Comparison of ENCODE assay signal across 25 cellular contexts in the genomic region with DNA sequence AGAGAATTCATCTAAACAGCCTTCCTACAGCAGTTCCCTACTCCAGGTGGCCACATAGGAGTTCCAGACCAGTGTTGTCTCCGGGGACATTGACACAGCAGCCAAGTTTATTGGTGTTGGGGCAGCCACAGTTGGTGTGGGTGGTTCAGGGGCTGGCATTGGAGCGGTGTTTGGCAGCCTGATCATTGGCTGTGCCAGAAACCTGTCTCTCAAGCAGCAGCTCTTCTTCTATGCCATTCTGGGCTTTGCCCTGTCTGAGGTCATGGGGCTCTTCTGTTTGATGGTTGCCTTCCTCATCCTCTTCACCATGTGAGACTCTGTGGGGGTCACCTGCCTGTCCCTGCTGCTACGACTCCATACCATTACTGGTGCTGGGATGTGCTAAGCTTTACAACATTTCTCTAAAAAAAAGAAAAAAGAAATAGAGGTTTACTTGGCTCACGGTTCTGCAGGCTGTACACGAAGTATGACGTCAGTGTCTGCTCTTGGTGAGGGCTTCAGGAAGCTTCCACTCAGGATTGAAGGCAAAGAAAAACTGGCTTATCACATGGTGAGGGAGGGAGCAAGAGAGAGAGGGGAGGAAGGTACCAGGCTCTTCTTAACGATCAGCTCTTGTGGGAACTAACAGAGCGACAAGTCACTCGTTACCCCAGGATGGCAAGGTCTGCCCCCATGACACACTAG. TPM values are rescaled to one million over a fixed set of nuclear protein-coding genes. Genes with fewer than 3 reads are reported as not detected.
DNase-seq lines count a peak whose midpoint lies in the region; ATAC-seq and TF ChIP-seq lines count a peak whose summit lies in the region.
"Had no signal": no experiment of that assay in that cellular context is flagged by ENCODE, and none has a peak within 500 bp of the region (broad histone marks: within the 10 kb centered on the region; RNA-seq: fewer than 3 reads in every experiment).

No MANE protein-coding gene starts in this region.

- no peak overlapping the region for H4K5ac ChIP-seq in mesendoderm (ENCODE audit: low read length)

- H2BK15ac ChIP-seq in mesendoderm (replicated peaks; ENCODE audit: low read depth): no peak overlapping the region

- H3K36me3 Mint-ChIP-seq in brain: no peaks in the 10 kb centered on the region

- H3K9ac ChIP-seq in BLaER1 (no peak overlapping the region), DND-41 (ENCODE audit: low read depth, low read length) (no peak overlapping the region), mesendoderm (ENCODE audit: low read length) (no peak overlapping the region)

- no peak overlapping the region for H3K56ac ChIP-seq in mesendoderm (ENCODE audit: low read length)

- peaks cover 89% of the 10 kb centered on the region for H4K20me1 ChIP-seq in BLaER1
- H4K20me1 ChIP-seq in DND-41 (ENCODE audit: insufficient read depth, low read length): peaks cover 92% of the 10 kb centered on the region

- H3K79me2 ChIP-seq in DND-41 (ENCODE audit: insufficient read depth, low read length) (peaks cover 100% of the 10 kb centered on the region), mesendoderm (ENCODE audit: control insufficient read depth, insufficient read depth, low read length) (no peaks in the 10 kb centered on the region)

- 0 out of 2 replicates have a peak overlapping the region, but pooled peaks have one; percentile 8 for H3K4me2 ChIP-seq in BLaER1
- H3K4me2 ChIP-seq in DND-41 (ENCODE audit: insufficient read depth, low read length): no peak overlapping the region
- no peak overlapping the region for H3K4me2 ChIP-seq in mesendoderm (ENCODE audit: low read length)

- no CpG with 5 or more reads among the region's 9 CpGs for WGBS in mesendoderm (ENCODE audit: extremely low coverage, insufficient coverage, low lambda C conversion rate)

- H3K9me3 ChIP-seq in BLaER1 (peaks cover 3% of the 10 kb centered on the region), DND-41 (ENCODE audit: insufficient read depth, low read length, severe bottlenecking) (no peaks in the 10 kb centered on the region)
- H3K9me3 ChIP-seq: ovary, thyroid gland had no signal

- H3K27ac Mint-ChIP-seq in brain: peak overlapping the region in 3 of 5 experiments; percentile 64 to 88 (median 66)
- H3K27ac Mint-ChIP-seq: activated naive CD4-positive, alpha-beta T cell treated with anti-CD3 and anti-CD28 coated beads, Interleukin-2, amount 10 ng/mL, durations not matched to agents 7 days and 5 days; activated T-cell treated with anti-CD3 and anti-CD28 coated beads, Interleukin-2, amount 50 U/mL, for 72 hours; stimulated activated naive CD8-positive, alpha-beta T cell treated with anti-CD3 and anti-CD28 coated beads, Interleukin-15, Interleukin-2, amounts not matched to agents 100 ng/mL and 50 ng/mL, for 24 hours; T-helper 1 cell treated with Interleukin-12 subunit alpha and Interleukin-12 subunit beta and Interleukin-4 antibody, amounts not matched to agents 30 μg/mL and 1 μg/mL, for 36 hours had no signal

- no peak overlapping the region for H3K4me3 ChIP-seq in BLaER1
- no peak overlapping the region for H3K4me3 ChIP-seq in DND-41 (ENCODE audit: low read depth in 1 of 2, low read length in 2 of 2)
- H3K4me3 ChIP-seq in mesendoderm (ENCODE audit: low read length): no peak overlapping the region
- H3K4me3 ChIP-seq: dorsolateral prefrontal cortex, ovary, thyroid gland had no signal

- H3K4me3 Mint-ChIP-seq in brain: no peak overlapping the region
- H3K4me3 Mint-ChIP-seq: activated naive CD4-positive, alpha-beta T cell treated with anti-CD3 and anti-CD28 coated beads, Interleukin-2, amount 10 ng/mL, durations not matched to agents 7 days and 5 days; activated T-cell treated with anti-CD3 and anti-CD28 coated beads, Interleukin-2, amount 50 U/mL, for 72 hours; CD14-positive monocyte; stimulated activated naive CD8-positive, alpha-beta T cell treated with anti-CD3 and anti-CD28 coated beads, Interleukin-15, Interleukin-2, amounts not matched to agents 100 ng/mL and 50 ng/mL, for 24 hours; T-helper 1 cell treated with Interleukin-12 subunit alpha and Interleukin-12 subunit beta and Interleukin-4 antibody, amounts not matched to agents 30 μg/mL and 1 μg/mL, for 36 hours had no signal

- H3K27ac ChIP-seq in BLaER1: no peak overlapping the region
- 0 out of 2 replicates have a peak overlapping the region, but pooled peaks have one; percentile 21 for H3K27ac ChIP-seq in DND-41 (ENCODE audit: low read length)
- peak overlapping the region; percentile 72 for H3K27ac ChIP-seq in mesendoderm (ENCODE audit: low read depth, low read length)
- H3K27ac ChIP-seq: dorsolateral prefrontal cortex, ovary, thyroid gland had no signal

- no peak overlapping the region for H4K8ac ChIP-seq in mesendoderm (ENCODE audit: low read depth, low read length)

- no peak overlapping the region for H3K23ac ChIP-seq in mesendoderm (ENCODE audit: low read length)

- no peaks in the 10 kb centered on the region for H3K27me3 ChIP-seq in BLaER1
- H3K27me3 ChIP-seq in DND-41 (ENCODE audit: insufficient read depth, low read length, poor library complexity): no peaks in the 10 kb centered on the region
- H3K27me3 ChIP-seq in mesendoderm (ENCODE audit: insufficient read depth, low read length, poor library complexity): no peaks in the 10 kb centered on the region
- H3K27me3 ChIP-seq: ovary, thyroid gland had no signal

- no peak overlapping the region for H2AK5ac ChIP-seq in mesendoderm (ENCODE audit: low read length)

- no peak for DNase-seq in DND-41
- DNase-seq in mesendoderm: no peak
- DNase-seq in stimulated activated CD4-positive, alpha-beta T cell treated with anti-CD3 and anti-CD28 coated beads, Interleukin-15, amount 100 ng/mL, for 24 hours: no peak
- no peak for DNase-seq in NCI-H2081 (lab: John Stamatoyannopoulos, UW)
- DNase-seq: activated CD4-positive, alpha-beta T cell treated with anti-CD3 and anti-CD28 coated beads for 48 hours; activated naive CD4-positive, alpha-beta T cell treated with anti-CD3 and anti-CD28 coated beads, Interleukin-2, amount 10 ng/mL, durations not matched to agents 7 days and 5 days; activated T-cell treated with anti-CD3 and anti-CD28 coated beads, Interleukin-2, amount 50 U/mL, for 72 hours; DMS153; dorsolateral prefrontal cortex; KBM-7; mammary epithelial cell; MM.1S; NCI-H1436 treated with DMSO at 0.1 percent for 48 hours; NCI-H2171 treated with DMSO at 0.1 percent for 48 hours; NCI-H526 treated with DMSO at 0.1 percent for 48 hours; ovary; stimulated activated CD4-positive, alpha-beta T cell treated with anti-CD3 and anti-CD28 coated beads, Interleukin-12 subunit alpha, Interleukin-12 subunit beta, amount 100 ng/mL, for 4 hours; thyroid gland had no signal

- no peak overlapping the region for H3K18ac ChIP-seq in mesendoderm (ENCODE audit: low read length)

- peaks cover 82% of the 10 kb centered on the region for H3K4me1 ChIP-seq in BLaER1
- H3K4me1 ChIP-seq in DND-41 (ENCODE audit: insufficient read depth, low read length): peaks cover 40% of the 10 kb centered on the region
- H3K4me1 ChIP-seq in mesendoderm (ENCODE audit: control insufficient read depth, low read depth, low read length): peaks cover 3% of the 10 kb centered on the region

- H3K4me1 Mint-ChIP-seq in brain: peaks cover 62% of the 10 kb centered on the region

- no peak overlapping the region for H3K4ac ChIP-seq in mesendoderm (ENCODE audit: low read depth, low read length)

- H3K9me3 Mint-ChIP-seq in brain: no peaks in the 10 kb centered on the region
- H3K9me3 Mint-ChIP-seq: activated naive CD4-positive, alpha-beta T cell treated with anti-CD3 and anti-CD28 coated beads, Interleukin-2, amount 10 ng/mL, durations not matched to agents 7 days and 5 days; activated T-cell treated with anti-CD3 and anti-CD28 coated beads, Interleukin-2, amount 50 U/mL, for 72 hours; stimulated activated naive CD8-positive, alpha-beta T cell treated with anti-CD3 and anti-CD28 coated beads, Interleukin-15, Interleukin-2, amounts not matched to agents 100 ng/mL and 50 ng/mL, for 24 hours had no signal

- H3K79me1 ChIP-seq in mesendoderm (ENCODE audit: low read length): no peaks in the 10 kb centered on the region

- no peak overlapping the region for H2BK5ac ChIP-seq in mesendoderm (ENCODE audit: low read length)

- no peak overlapping the region for H2BK120ac ChIP-seq in mesendoderm (ENCODE audit: low read depth, low read length)

- no peak for TF ChIP-seq CTCF in DND-41 (IDR thresholded peaks at IDR 0.05; ENCODE audit: borderline replicate concordance, extremely low read depth, low read length, poor library complexity, severe bottlenecking)
- no peak for TF ChIP-seq CTCF in brain (conservative IDR thresholded peaks at IDR 0.05)

- H3K36me3 ChIP-seq in BLaER1: peaks cover 11% of the 10 kb centered on the region
- H3K36me3 ChIP-seq in DND-41 (ENCODE audit: insufficient read depth, low read length): peaks cover 26% of the 10 kb centered on the region
- no peaks in the 10 kb centered on the region for H3K36me3 ChIP-seq in mesendoderm (ENCODE audit: control insufficient read depth, insufficient read depth, low read length)
- H3K36me3 ChIP-seq: ovary, thyroid gland had no signal

- no peak overlapping the region for H2AFZ ChIP-seq in DND-41 (ENCODE audit: low read depth, low read length)

- peaks cover 3% of the 10 kb centered on the region for H3K27me3 Mint-ChIP-seq in brain
- H3K27me3 Mint-ChIP-seq: activated naive CD4-positive, alpha-beta T cell treated with anti-CD3 and anti-CD28 coated beads, Interleukin-2, amount 10 ng/mL, durations not matched to agents 7 days and 5 days; stimulated activated naive CD8-positive, alpha-beta T cell treated with anti-CD3 and anti-CD28 coated beads, Interleukin-15, Interleukin-2, amounts not matched to agents 100 ng/mL and 50 ng/mL, for 24 hours had no signal

- ATAC-seq in DND-41 (ENCODE audit: insufficient read depth, low read depth): no peak
- no peak for ATAC-seq in HG03439 (IDR thresholded peaks at IDR 0.05; ENCODE audit: unreplicated experiment)
- ATAC-seq in HG02678 (IDR thresholded peaks at IDR 0.05; ENCODE audit: unreplicated experiment): no peak
- ATAC-seq: activated T-cell treated with anti-CD3 and anti-CD28 coated beads, Interleukin-2, amount 50 U/mL, for 72 hours had no signal

RNA-seq across cellular contexts. Expression of gene CHST11, which starts 57.5 kb away (rescaled TPM):
- 7.2 TPM for polyA plus RNA-seq in brain (ENCODE audit: insufficient read depth, low read depth, low replicate concordance)
- 5.2 TPM for polyA plus RNA-seq in mesendoderm (2013, experiment 1 of 2)
- polyA plus RNA-seq in mesendoderm (2013, experiment 2 of 2): 5.9 TPM
